ENCODE assay signal across 21 cellular contexts in genomic region chr3:17874630-17875029, GRCh38.
"Had no signal": no experiment of that assay in that cellular context is flagged by ENCODE, and none has a peak within 500 bp of the region (broad histone marks: within the 10 kb centered on the region; RNA-seq: fewer than 3 reads in every experiment).

No MANE protein-coding gene starts in this region.

- FAIRE-seq: endometrium, islet of Langerhans had no signal

- H3K36me3 ChIP-seq: esophagus muscularis mucosa, neutrophil had no signal

- H3K27ac ChIP-seq: dorsolateral prefrontal cortex, esophagus muscularis mucosa, neutrophil had no signal

- H3K4me3 ChIP-seq: dorsolateral prefrontal cortex, esophagus muscularis mucosa had no signal

- H3K4me1 ChIP-seq: esophagus muscularis mucosa had no signal

- DNase-seq: activated CD4-positive, alpha-beta memory T cell treated with anti-CD3 and anti-CD28 coated beads for 36 hours; activated CD4-positive, CD25-positive, alpha-beta regulatory T cell treated with anti-CD3 and anti-CD28 coated beads, Interleukin-2, amount 50 U/mL, for 72 hours; activated gamma-delta T cell treated with Interleukin-2 at 50 U/mL for 16 hours; activated naive CD8-positive, alpha-beta T cell treated with anti-CD3 and anti-CD28 coated beads for 36 hours; activated T-cell treated with anti-CD3 and anti-CD28 coated beads, Interleukin-2, amount 50 U/mL, for 4 hours; anterior cingulate cortex; dorsolateral prefrontal cortex; foreskin melanocyte; head of caudate nucleus; naive thymus-derived CD8-positive, alpha-beta T cell; posterior cingulate gyrus; right cardiac atrium; stimulated activated CD4-positive, alpha-beta T cell treated with anti-CD3 and anti-CD28 coated beads, Interleukin-12 subunit alpha, Interleukin-12 subunit beta, amount 100 ng/mL, for 4 hours; stimulated activated naive CD4-positive, alpha-beta T cell; substantia nigra; T-helper 17 cell; trophoblast cell had no signal

- H3K27me3 ChIP-seq: esophagus muscularis mucosa, neutrophil had no signal

- H3K9me3 ChIP-seq: esophagus muscularis mucosa, neutrophil had no signal

- ATAC-seq: activated T-cell treated with anti-CD3 and anti-CD28 coated beads, Interleukin-2, amount 50 U/mL, for 4 hours; naive thymus-derived CD8-positive, alpha-beta T cell; right cardiac atrium; T-helper 17 cell had no signal
